9 cellular contexts compared by ENCODE assay signal in genomic region chr11:2930705-2931415, GRCh38. TPM values are rescaled to one million over a fixed set of nuclear protein-coding genes. Genes with fewer than 3 reads are reported as not detected.
DNase-seq lines count a peak whose midpoint lies in the region; ATAC-seq and TF ChIP-seq lines count a peak whose summit lies in the region.
"Had no signal": no experiment of that assay in that cellular context is flagged by ENCODE, and none has a peak within 500 bp of the region (broad histone marks: within the 10 kb centered on the region; RNA-seq: fewer than 3 reads in every experiment).

No MANE protein-coding gene starts in this region.

- H3K36me3 ChIP-seq in colonic mucosa, result no peaks in the 10 kb centered on the region
- H3K36me3 ChIP-seq in liver (ENCODE audit: control insufficient read depth in 4 of 4, insufficient read depth in 3 of 4, low read depth in 1 of 4, low read length in 3 of 4), result no peaks in the 10 kb centered on the region
- no peaks in the 10 kb centered on the region for H3K36me3 ChIP-seq in stomach

- TF ChIP-seq EP300 in stomach (IDR thresholded peaks at IDR 0.05), result no peak

- TF ChIP-seq RAD21 in liver (IDR thresholded peaks at IDR 0.05), result peak; percentile 89 to 91

- H3K36me3 Mint-ChIP-seq in T-cell, result no peaks in the 10 kb centered on the region

- peak overlapping the region; percentile 89 to 90 for H3K9ac ChIP-seq in colonic mucosa (ENCODE audit: low read depth in 2 of 2, low read length in 2 of 2)
- H3K9ac ChIP-seq in liver (ENCODE audit: low read depth in 1 of 2, low read length in 2 of 2), result peak overlapping the region; percentile 27 to 41

- no peaks in the 10 kb centered on the region for H3K9me3 Mint-ChIP-seq in T-cell

- POLR2A ChIA-PET in T-cell (lab: Charles Lee), result no interaction called here

- peak; percentile 85 for TF ChIP-seq CTCF in colonic mucosa (IDR thresholded peaks at IDR 0.05)
- TF ChIP-seq CTCF in liver (IDR thresholded peaks at IDR 0.05; ENCODE audit: low read depth, low read length, missing input control), result peak; percentile 78
- TF ChIP-seq CTCF in stomach (IDR thresholded peaks at IDR 0.05), result peak in 5 of 7 experiments; percentile 56 to 94 (median 82)

- H3K4me1 ChIP-seq in colonic mucosa, result peaks cover 5% of the 10 kb centered on the region
- H3K4me1 ChIP-seq in liver (ENCODE audit: control insufficient read depth in 4 of 4, insufficient read depth in 4 of 4, low read length in 3 of 4), result peaks cover 11 to 23% (median 18%) of the 10 kb centered on the region in 4 donors
- H3K4me1 ChIP-seq in stomach, result peaks cover 41 to 59% (median 48%) of the 10 kb centered on the region in 4 donors

- DNase-seq in activated gamma-delta T cell treated with Interleukin-2 at 50 U/mL for 16 hours (peak; percentile 45), activated gamma-delta T cell (lab: John Stamatoyannopoulos, UW) (no peak), HT1080 (ENCODE audit: low read depth) (peak; percentile 78), T-cell (peak in 4 of 34 experiments; percentile 33 to 57 (median 44)), colonic mucosa (peak; percentile 95), stomach (peak; percentile 91)

- H3K4me3 ChIP-seq in colonic mucosa, result peak overlapping the region; percentile 81
- peak overlapping the region in 2 of 3 donors; percentile 48 to 59 for H3K4me3 ChIP-seq in liver (ENCODE audit: low read depth in 1 of 3, low read length in 3 of 3)
- H3K4me3 ChIP-seq in stomach, result peak overlapping the region; percentile 52 to 71 (median 60)

- H3K27me3 ChIP-seq in colonic mucosa (no peaks in the 10 kb centered on the region), liver (ENCODE audit: control insufficient read depth in 4 of 4, insufficient read depth in 4 of 4, low read length in 3 of 4) (no peaks in the 10 kb centered on the region), stomach (peaks cover 0 to 53% (median 12%) of the 10 kb centered on the region in 3 donors)

- TF ChIP-seq POLR2A in stomach (IDR thresholded peaks at IDR 0.05), result peak in 1 of 4 donors; percentile 21

- peak overlapping the region; percentile 70 to 80 (median 77) for H3K4me3 Mint-ChIP-seq in T-cell

- H3K27ac Mint-ChIP-seq in T-cell, result peak overlapping the region; percentile 3 to 78

- H3K27ac ChIP-seq in colonic mucosa (peak overlapping the region; percentile 88), liver (ENCODE audit: low read depth in 1 of 2, low read length in 2 of 2) (peak overlapping the region in 1 of 2 donors; percentile 48), stomach (peak overlapping the region; percentile 84 to 89 (median 87))

- WGBS in liver, result 35% methylated on average over 21 of the region's 21 CpGs
- WGBS in stomach, 5 donors, result 33 to 43% (median 40%) methylated on average over 12 to 21 of the region's 21 CpGs

- H3K4me1 Mint-ChIP-seq in T-cell, result peaks cover 20 to 34% (median 25%) of the 10 kb centered on the region in 3 donors

- H3K9me3 ChIP-seq in colonic mucosa (no peaks in the 10 kb centered on the region), liver (ENCODE audit: control insufficient read depth in 4 of 4, low read length in 3 of 4) (no peaks in the 10 kb centered on the region), stomach (no peaks in the 10 kb centered on the region)

- CTCF ChIA-PET in T-cell (lab: Charles Lee), result interaction anchor here (1.1 to 2.4 kb wide), 3 partner anchors 38 to 398 kb away, joined by 4 to 10 read pairs (median 8); no protein-coding TSS in a partner anchor

- H3K27me3 Mint-ChIP-seq in T-cell, result peaks cover 7 to 20% of the 10 kb centered on the region in 2 donors

- ATAC-seq in T-cell (replicated peaks in 1 of 4), result peak in 2 of 4 experiments; percentile 26 to 36
- no peak for ATAC-seq in GM19328 (IDR thresholded peaks at IDR 0.05; ENCODE audit: unreplicated experiment)

- intact Hi-C loops in colonic mucosa (cut with DNase I) (loop anchor here (5.0 kb wide), 1 partner anchor 39 kb away; no protein-coding TSS in a partner anchor), stomach (cut with DNase I; ENCODE audit: low total_unique reads) (no loop called here)

TF ChIP-seq in liver, 16 proteins besides CTCF, POLR2A, EP300 and RAD21:
- TF ChIP-seq RXRA (IDR thresholded peaks at IDR 0.05) (peak in 1 of 2 donors; percentile 36), MAX (IDR thresholded peaks at IDR 0.05) (no peak), SP1 (IDR thresholded peaks at IDR 0.05) (peak; percentile 16), JUND (IDR thresholded peaks at IDR 0.05) (no peak), TAF1 (conservative IDR thresholded peaks at IDR 0.05) (no peak), HNF4A (conservative IDR thresholded peaks at IDR 0.05) (peak in 1 of 2 donors; percentile 25), ZBTB33 (IDR thresholded peaks at IDR 0.05) (no peak)

RNA-seq across cellular contexts. Expression of gene PHLDA2, which starts 1.6 kb away (rescaled TPM):
- total RNA-seq in HT1080 (2014; rRNA removed; shearing (Covaris generic)), result 71.3 and 193 TPM in 2 replicates
- 279 and 295 TPM in 2 replicates for polyA plus RNA-seq in HT1080 (2015; cell fraction: cytosol; rRNA removed)
- polyA plus RNA-seq in HT1080 (2015; cell fraction: nucleus; rRNA removed), result 40.8 and 82.2 TPM in 2 replicates
- 1 to 10 TPM in 1 of 5 donors, under 1 TPM in 4; 0.65 to 1.3 (median 0.79) TPM for total RNA-seq in T-cell
- 10 to 100 TPM; 31.6 to 41.6 TPM for total RNA-seq in colonic mucosa
- total RNA-seq in liver, result under 1 TPM in 1 of 2 donors, not detected in 1; 0.23 TPM
- polyA plus RNA-seq in liver, result 1 to 10 TPM in 1 of 2 donors, under 1 TPM in 1; 0.99 to 1.4 TPM
- 10 to 100 TPM in 1 of 5 donors, 1 to 10 TPM in 1, not detected in 3; 3.1 to 34.2 TPM for total RNA-seq in stomach
- 10 to 100 TPM; 19.7 to 32.7 (median 25.5) TPM for polyA plus RNA-seq in stomach
- polyA plus RNA-seq: neural cell had no signal

RNA-seq across cellular contexts. Expression of gene CDKN1C, which starts 45.3 kb away (rescaled TPM):
- total RNA-seq in HT1080 (2014; rRNA removed; shearing (Covaris generic)), result 2.1 and 4.4 TPM in 2 replicates
- 0.86 and 1.7 TPM in 2 replicates for polyA plus RNA-seq in HT1080 (2015; cell fraction: cytosol; rRNA removed)
- 1.3 and 1.5 TPM in 2 replicates for polyA plus RNA-seq in HT1080 (2015; cell fraction: nucleus; rRNA removed)
- total RNA-seq in T-cell (1 to 10 TPM; 2.1 to 7.0 (median 5.3) TPM), colonic mucosa (10 to 100 TPM; 10.9 to 18.2 TPM), liver (10 to 100 TPM in 1 of 2 donors, 1 to 10 TPM in 1; 2.6 to 10.2 TPM), stomach (10 to 100 TPM; 10.5 to 99.1 (median 14.2) TPM)
- polyA plus RNA-seq in liver (1 to 10 TPM; 2.7 to 4.3 TPM), stomach (10 to 100 TPM; 41.7 to 51.0 (median 42.9) TPM)
